In the genomic region with DNA sequence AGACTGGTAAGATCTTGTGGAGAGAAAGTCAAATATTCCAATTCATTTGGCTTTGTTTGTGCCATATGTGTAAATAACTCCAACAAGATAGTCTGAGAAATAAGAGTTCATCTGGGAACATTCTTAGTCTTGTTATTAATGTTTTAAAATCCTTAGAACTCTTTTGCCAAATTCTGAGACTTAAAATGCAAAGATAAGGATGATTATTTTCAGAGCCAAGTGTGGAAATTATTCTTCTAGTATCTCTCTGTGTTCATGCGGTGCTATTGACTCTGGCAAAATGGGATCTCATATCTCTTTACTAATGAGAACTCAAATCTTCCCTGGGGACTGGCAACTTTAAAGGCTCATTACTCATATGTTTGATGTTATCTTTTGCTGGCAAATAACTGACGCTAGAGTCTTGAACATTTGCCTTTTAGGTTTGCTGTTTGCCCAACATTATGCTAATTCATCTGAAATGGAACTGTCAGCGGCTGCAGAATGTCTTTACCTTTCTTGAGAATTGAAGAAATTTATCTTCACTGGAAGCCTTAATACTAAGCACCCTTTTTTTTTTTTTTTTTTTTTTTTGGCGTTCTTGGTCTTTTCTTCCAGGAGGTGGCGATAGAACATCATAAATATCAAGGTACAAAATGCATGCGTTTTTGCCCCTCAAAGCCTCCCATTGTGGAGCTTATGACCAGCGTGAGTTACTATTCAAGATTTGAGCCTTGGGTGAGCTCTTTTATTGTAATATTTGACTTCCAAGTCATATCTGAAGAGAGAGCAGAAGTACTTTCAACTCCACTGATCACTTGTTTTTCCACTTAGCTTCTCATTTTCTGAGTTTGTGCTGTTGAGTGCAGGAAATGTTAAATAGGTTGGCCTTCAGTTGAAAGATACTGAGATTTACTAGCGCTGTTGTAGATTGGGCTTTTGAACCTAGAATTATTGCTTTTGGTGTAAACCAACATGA, we compare ENCODE assay signal across 7 cellular contexts.
DNase-seq lines count a peak whose midpoint lies in the region; ATAC-seq, FAIRE-seq and TF ChIP-seq lines count a peak whose summit lies in the region.

No MANE protein-coding gene starts in this region.

- intact Hi-C loops in ascending aorta (cut with DNase I) (loop anchor here (1.0 to 10.0 kb wide), 4 partner anchors 86 to 959 kb away; no protein-coding TSS in a partner anchor), right cardiac atrium (cut with DNase I) (loop anchor here (5.0 to 10.0 kb wide), 4 partner anchors 59 to 589 kb away; no protein-coding TSS in a partner anchor)

- 0 out of 2 replicates have a peak overlapping the region, but pooled peaks have one; percentile 9 for H2AFZ ChIP-seq in DND-41 (ENCODE audit: low read depth, low read length)

- ATAC-seq in DND-41 (ENCODE audit: insufficient read depth, low read depth), result peak; percentile 43; the same call in 1 of the 3 replicates
- peak; percentile 71 to 75 for ATAC-seq in right cardiac atrium
- no peak for ATAC-seq in HG02610 (IDR thresholded peaks at IDR 0.05; ENCODE audit: unreplicated experiment)

- H3K9me3 ChIP-seq in DND-41 (ENCODE audit: insufficient read depth, low read length, severe bottlenecking) (no peaks in the 10 kb centered on the region), ascending aorta (no peaks in the 10 kb centered on the region), right cardiac atrium (ENCODE audit: control insufficient read depth, low read length) (no peaks in the 10 kb centered on the region), small intestine (ENCODE audit: control insufficient read depth, low read depth) (no peaks in the 10 kb centered on the region)

- no peak overlapping the region for H3K9ac ChIP-seq in DND-41 (ENCODE audit: low read depth, low read length)

- no peaks in the 10 kb centered on the region for H3K36me3 ChIP-seq in DND-41 (ENCODE audit: insufficient read depth, low read length)
- no peaks in the 10 kb centered on the region for H3K36me3 ChIP-seq in ascending aorta
- H3K36me3 ChIP-seq in small intestine (ENCODE audit: control insufficient read depth in 2 of 2, insufficient read depth in 2 of 2, low read length in 2 of 2), result no peaks in the 10 kb centered on the region

- no peak for FAIRE-seq in small intestine (lab: Jason Lieb, UNC)

- peak; percentile 71 for TF ChIP-seq CTCF in DND-41 (IDR thresholded peaks at IDR 0.05; ENCODE audit: borderline replicate concordance, extremely low read depth, low read length, poor library complexity, severe bottlenecking)
- peak; percentile 6 to 49 (median 38) for TF ChIP-seq CTCF in ascending aorta (IDR thresholded peaks at IDR 0.05)

- 6% methylated on average over 8 of the region's 8 CpGs for WGBS in right cardiac atrium
- WGBS in small intestine, 3 donors, result 4 to 12% (median 8%) methylated on average over 8 of the region's 8 CpGs

- H3K27ac ChIP-seq in DND-41 (ENCODE audit: low read length), result 0 out of 2 replicates have a peak overlapping the region, but pooled peaks have one; percentile 15
- H3K27ac ChIP-seq in ascending aorta, result peak overlapping the region in 1 of 2 donors; percentile 38
- H3K27ac ChIP-seq in right cardiac atrium (ENCODE audit: low read length), result no peak overlapping the region
- no peak overlapping the region for H3K27ac ChIP-seq in small intestine (ENCODE audit: low read depth in 1 of 2, low read length in 1 of 2)

- peak overlapping the region; percentile 3; the same call in 1 of the 2 replicates for H3K4me2 ChIP-seq in DND-41 (ENCODE audit: insufficient read depth, low read length)

- CTCF ChIA-PET in HEK293T (lab: Yijun Ruan, JAX), result interaction anchor here (0.6 to 1.6 kb wide), 21 partner anchors 13 to 1426 kb away, joined by 3 to 8 read pairs (median 4); no protein-coding TSS in a partner anchor

- POLR2A ChIA-PET in HEK293T (lab: Yijun Ruan, JAX), result interaction anchor here (0.9 to 1.4 kb wide), 3 partner anchors 58 to 87 kb away, joined by 3 to 4 read pairs (median 3); no protein-coding TSS in a partner anchor

- H3K79me2 ChIP-seq in DND-41 (ENCODE audit: insufficient read depth, low read length), result no peaks in the 10 kb centered on the region

- H3K4me3 ChIP-seq in DND-41 (ENCODE audit: low read depth in 1 of 2, low read length in 2 of 2) (no peak overlapping the region), ascending aorta (no peak overlapping the region), right cardiac atrium (ENCODE audit: low read length) (no peak overlapping the region), small intestine (ENCODE audit: low read depth in 1 of 2, low read length in 2 of 2) (no peak overlapping the region)

- H3K27me3 ChIP-seq in DND-41 (ENCODE audit: insufficient read depth, low read length, poor library complexity), result no peaks in the 10 kb centered on the region
- H3K27me3 ChIP-seq in ascending aorta, result no peaks in the 10 kb centered on the region
- H3K27me3 ChIP-seq in right cardiac atrium (ENCODE audit: control insufficient read depth, insufficient read depth), result no peaks in the 10 kb centered on the region
- H3K27me3 ChIP-seq in small intestine (ENCODE audit: control insufficient read depth in 2 of 2, insufficient read depth in 2 of 2, low read length in 2 of 2), result no peaks in the 10 kb centered on the region

- peak; percentile 26 for DNase-seq in DND-41
- peak; percentile 39 for DNase-seq in HEK293T (ENCODE audit: extremely low spot score)
- peak; percentile 43 for DNase-seq in NCI-H2227 treated with DMSO at 0.1 percent for 48 hours (lab: John Stamatoyannopoulos, UW)
- no peak for DNase-seq in ascending aorta (ENCODE audit: low spot score in 2 of 2)
- no peak for DNase-seq in right cardiac atrium
- peak; percentile 67 for DNase-seq in small intestine

- H4K20me1 ChIP-seq in DND-41 (ENCODE audit: insufficient read depth, low read length), result no peaks in the 10 kb centered on the region

- H3K4me1 ChIP-seq in DND-41 (ENCODE audit: insufficient read depth, low read length) (peaks cover 38% of the 10 kb centered on the region), ascending aorta (peaks cover 0 to 6% of the 10 kb centered on the region in 2 donors), right cardiac atrium (ENCODE audit: control insufficient read depth, insufficient read depth, low read length) (peaks cover 4% of the 10 kb centered on the region), small intestine (ENCODE audit: control insufficient read depth in 2 of 2, insufficient read depth in 1 of 2, low read depth in 1 of 2, low read length in 1 of 2) (peaks cover 0 to 5% of the 10 kb centered on the region in 2 donors)

TF ChIP-seq in HEK293T, 16 proteins besides CTCF, POLR2A, EP300 and RAD21:
- no peak for TF ChIP-seq FOXM1 (IDR thresholded peaks at IDR 0.05; ENCODE audit: borderline replicate concordance)
- TF ChIP-seq ZNF384 (IDR thresholded peaks at IDR 0.05), result peak; percentile 98
- TF ChIP-seq HDGF (IDR thresholded peaks at IDR 0.05; ENCODE audit: borderline replicate concordance), result no peak

Comparison
In these comparisons a context has a peak if more than half of its experiments do, and no peak if none do; other contexts are left out.
1. DNase-seq: peak in DND-41 (single experiment), HEK293T (single experiment), NCI-H2227 treated with DMSO at 0.1 percent for 48 hours (single experiment) and small intestine (single experiment); none in ascending aorta (0 of 2) and right cardiac atrium (0 of 3).